In genomic region chr16:67667817-67668494, GRCh38 we compare ENCODE assay signal across 8 cellular contexts. TPM values are rescaled to one million over a fixed set of nuclear protein-coding genes. Genes with fewer than 3 reads are reported as not detected.
DNase-seq lines count a peak whose midpoint lies in the region; ATAC-seq and TF ChIP-seq lines count a peak whose summit lies in the region.

No MANE protein-coding gene starts in this region.

- H3K4me3 ChIP-seq in foreskin fibroblast (ENCODE audit: low read depth in 1 of 2, low read length in 2 of 2) = peak overlapping the region in 1 of 2 donors; percentile 63

- TF ChIP-seq CTCF in foreskin fibroblast (IDR thresholded peaks at IDR 0.05; ENCODE audit: low read depth, low read length) = peak; percentile 92

- ATAC-seq in GM21423 (IDR thresholded peaks at IDR 0.05; ENCODE audit: unreplicated experiment) = peak; percentile 72

- DNase-seq in DMS 273 treated with DMSO at 0.1 percent for 48 hours (lab: John Stamatoyannopoulos, UW) (peak; percentile 97), HuH-7.5 (ENCODE audit: low spot score) (peak; percentile 99), RPMI8226 (peak; percentile 99), foreskin fibroblast (peak; percentile 93 to 97), occipital lobe (lab: John Stamatoyannopoulos, UW) (peak; percentile 79), superior temporal gyrus (ENCODE audit: extremely low spot score) (peak; percentile 88)
- DNase-seq in activated T-helper 9 cell treated with anti-CD3 and anti-CD28 coated beads, Interleukin-2, amount 50 U/mL, for 16 hours (ENCODE audit: low read depth) = peak; percentile 67

RNA-seq across cellular contexts. Expression of gene C16orf86, which starts 1.3 kb away (rescaled TPM):
- 3.1 TPM for total RNA-seq in occipital lobe

RNA-seq across cellular contexts. Expression of gene ENKD1, which starts 1.4 kb away (rescaled TPM):
- total RNA-seq in occipital lobe = 6.2 TPM

RNA-seq across cellular contexts. Expression of gene PARD6A, which starts 7.2 kb away (rescaled TPM):
- total RNA-seq in occipital lobe = 8.3 TPM

RNA-seq across cellular contexts. Expression of gene ACD, which starts 7.9 kb away (rescaled TPM):
- total RNA-seq in occipital lobe = 17.6 TPM

RNA-seq across cellular contexts. Expression of gene CARMIL2, which starts 23.0 kb away (rescaled TPM):
- total RNA-seq in occipital lobe = 3.1 TPM
